In the genomic region with DNA sequence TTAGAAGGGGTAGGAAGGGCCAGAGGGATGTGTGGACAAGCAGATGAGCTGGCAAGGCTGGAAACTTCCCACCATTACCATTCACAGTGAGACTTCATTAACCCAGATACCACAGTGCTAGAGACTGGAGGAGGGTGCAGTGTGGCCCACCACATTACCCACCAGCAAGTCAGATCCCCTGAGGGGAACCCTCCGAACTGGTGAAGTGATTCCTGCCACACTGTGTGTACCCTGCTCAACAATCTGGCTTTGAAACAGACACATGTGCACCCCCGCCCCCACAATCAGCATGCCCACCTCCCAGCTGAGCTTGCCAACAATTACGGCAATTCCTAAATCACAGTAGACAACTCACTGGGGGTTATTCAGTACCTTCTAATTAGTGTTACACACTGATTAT, we compare ENCODE assay signal across 31 cellular contexts.
"Had no signal": no experiment of that assay in that cellular context is flagged by ENCODE, and none has a peak within 500 bp of the region (broad histone marks: within the 10 kb centered on the region; RNA-seq: fewer than 3 reads in every experiment).

No MANE protein-coding gene starts in this region.

- H3K27ac Mint-ChIP-seq: immature natural killer cell; mesothelial cell of epicardium; natural killer cell; nephron progenitor cell; progenitor cell of endocrine pancreas; stimulated activated memory B cell treated with anti-CD40 and anti-IgM and Interleukin-4, amounts not matched to agents 10 μg/mL and 1 μg/mL and 100 μg/mL, for 72 hours; stimulated activated naive CD8-positive, alpha-beta T cell treated with anti-CD3 and anti-CD28 coated beads, Interleukin-15, amount 100 ng/mL, for 72 hours; type B pancreatic cell had no signal

- H3K4me2 ChIP-seq: neural progenitor cell had no signal

- H3K9me3 Mint-ChIP-seq: mesothelial cell of epicardium, natural killer cell, type B pancreatic cell had no signal

- H3K4me1 ChIP-seq: left lung, lower lobe of right lung, neural progenitor cell, tibial nerve, uterus had no signal

- ATAC-seq: left colon; left lung; lower lobe of right lung; natural killer cell; right cardiac atrium; sciatic nerve; stimulated activated memory B cell treated with anti-CD40 and anti-IgM and Interleukin-4, amounts not matched to agents 10 μg/mL and 1 μg/mL and 100 μg/mL, for 72 hours; stimulated activated naive CD8-positive, alpha-beta T cell treated with anti-CD3 and anti-CD28 coated beads, Interleukin-15, amount 100 ng/mL, for 72 hours had no signal

- H3K36me3 ChIP-seq: left lung, lower lobe of right lung, neural progenitor cell, neutrophil, ovary, tibial nerve, uterus had no signal

- H3K9ac ChIP-seq: neural progenitor cell had no signal

- H3K4me3 Mint-ChIP-seq: immature natural killer cell; mesothelial cell of epicardium; naive B cell; natural killer cell; nephron progenitor cell; neural progenitor cell; stimulated activated memory B cell treated with anti-CD40 and anti-IgM and Interleukin-4, amounts not matched to agents 10 μg/mL and 1 μg/mL and 100 μg/mL, for 72 hours; stimulated activated naive CD8-positive, alpha-beta T cell treated with anti-CD3 and anti-CD28 coated beads, Interleukin-15, amount 100 ng/mL, for 72 hours; type B pancreatic cell had no signal

- H3K27me3 Mint-ChIP-seq: naive B cell; stimulated activated memory B cell treated with anti-CD40 and anti-IgM and Interleukin-4, amounts not matched to agents 10 μg/mL and 1 μg/mL and 100 μg/mL, for 72 hours; stimulated activated naive CD8-positive, alpha-beta T cell treated with anti-CD3 and anti-CD28 coated beads, Interleukin-15, amount 100 ng/mL, for 72 hours had no signal

- H3K27ac ChIP-seq: left lung, lower lobe of right lung, neural progenitor cell, neutrophil, ovary, tibial nerve, uterus had no signal

- H3K27me3 ChIP-seq: left lung, neural progenitor cell, neutrophil, ovary, tibial nerve, uterus had no signal

- H2AFZ ChIP-seq: neural progenitor cell had no signal

- H3K9me3 ChIP-seq: left lung, lower lobe of right lung, neutrophil, ovary, tibial nerve, uterus had no signal

- H3K4me1 Mint-ChIP-seq: immature natural killer cell; natural killer cell; stimulated activated memory B cell treated with anti-CD40 and anti-IgM and Interleukin-4, amounts not matched to agents 10 μg/mL and 1 μg/mL and 100 μg/mL, for 72 hours; stimulated activated naive CD8-positive, alpha-beta T cell treated with anti-CD3 and anti-CD28 coated beads, Interleukin-15, amount 100 ng/mL, for 72 hours had no signal

- H3K36me3 Mint-ChIP-seq: immature natural killer cell; mesothelial cell of epicardium; natural killer cell; neural progenitor cell; stimulated activated memory B cell treated with anti-CD40 and anti-IgM and Interleukin-4, amounts not matched to agents 10 μg/mL and 1 μg/mL and 100 μg/mL, for 72 hours; type B pancreatic cell had no signal

- DNase-seq: hypothalamus; immature natural killer cell; kidney; left colon; left lung; lower lobe of right lung; mammary epithelial cell; mesendoderm; naive B cell; natural killer cell; nephron progenitor cell; occipital lobe; ovary; right cardiac atrium; small intestine; stimulated activated CD4-positive, alpha-beta T cell treated with anti-CD3 and anti-CD28 coated beads, Interleukin-1b, Interleukin-23, amount 100 ng/mL, for 48 hours; stimulated activated CD4-positive, alpha-beta T cell treated with anti-CD3 and anti-CD28 coated beads, Interleukin-2, amount 100 ng/mL, for 48 hours; stimulated activated CD4-positive, alpha-beta T cell treated with anti-CD3 and anti-CD28 coated beads, Interleukin-4, amount 100 ng/mL, for 4 hours; stimulated activated CD8-positive, alpha-beta memory T cell treated with anti-CD3 and anti-CD28 coated beads, Interleukin-4, amount 100 ng/mL, for 48 hours; stimulated activated naive CD4-positive, alpha-beta T cell treated with Interleukin-2 at 50 U/mL for 16 hours; stimulated activated naive CD8-positive, alpha-beta T cell treated with anti-CD3 and anti-CD28 coated beads, Interleukin-15, amount 100 ng/mL, for 72 hours; substantia nigra; uterus had no signal

- H3K4me3 ChIP-seq: left lung, lower lobe of right lung, neural progenitor cell, ovary, tibial nerve, uterus had no signal
